ENCODE assay signal across 10 cellular contexts in the genomic region with DNA sequence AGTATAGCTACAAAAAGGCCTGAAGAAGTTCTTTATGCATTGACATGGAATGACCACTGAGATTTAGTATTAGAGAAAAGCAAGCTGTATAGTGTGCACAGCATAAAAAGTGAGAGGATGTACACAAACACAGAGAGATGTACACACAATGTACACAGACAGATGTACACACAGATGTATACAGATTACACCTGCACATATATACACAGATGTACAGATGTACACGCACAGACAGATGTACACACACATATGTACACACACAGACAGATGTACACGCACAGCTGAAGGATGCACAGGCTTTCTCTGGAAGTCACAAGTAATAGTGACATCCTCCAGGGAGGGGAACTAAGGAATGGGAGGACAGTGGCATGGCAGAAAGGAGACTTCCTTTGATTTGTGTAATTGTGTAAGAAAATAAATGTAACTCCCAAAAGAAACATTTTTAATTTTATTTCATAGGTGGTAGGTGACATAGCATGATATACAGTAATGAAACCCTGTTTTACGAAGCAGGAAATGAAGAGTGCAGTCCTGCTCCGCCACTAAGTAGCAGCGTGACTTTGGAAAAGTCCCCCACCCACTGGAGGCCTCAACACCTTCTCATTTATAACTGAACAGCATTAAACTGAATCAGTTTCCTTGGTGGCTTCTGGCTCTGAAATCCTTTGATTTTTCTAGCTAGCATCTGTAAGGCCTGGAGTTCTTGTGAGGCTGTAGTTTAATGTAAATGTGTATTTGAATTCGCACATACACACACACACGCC. TPM values are rescaled to one million over a fixed set of nuclear protein-coding genes. Genes with fewer than 3 reads are reported as not detected.
A peak's percentile ranks its signal among the peaks of the same experiment; 100 is the strongest.
DNase-seq lines count a peak whose midpoint lies in the region; ATAC-seq and TF ChIP-seq lines count a peak whose summit lies in the region.
"Had no signal": no experiment of that assay in that cellular context is flagged by ENCODE, and none has a peak within 500 bp of the region (broad histone marks: within the 10 kb centered on the region; RNA-seq: fewer than 3 reads in every experiment).

No MANE protein-coding gene starts in this region.

- H3K27me3 ChIP-seq in CD4-positive, alpha-beta memory T cell (ENCODE audit: insufficient read depth, low read length), result no peaks in the 10 kb centered on the region
- H3K27me3 ChIP-seq in OCI-LY3 (ENCODE audit: low read depth, low read length) (no peaks in the 10 kb centered on the region), foreskin keratinocyte (no peaks in the 10 kb centered on the region)

- peak overlapping the region; percentile 80 for H3K4me2 ChIP-seq in OCI-LY3 (ENCODE audit: low read length)

- H3K4me3 Mint-ChIP-seq in CD4-positive, alpha-beta memory T cell, result peak overlapping the region; percentile 68 to 88 (median 82)
- H3K4me3 Mint-ChIP-seq in activated naive CD4-positive, alpha-beta T cell treated with anti-CD3 and anti-CD28 coated beads, Interleukin-2, amount 50 U/mL, for 24 hours, result peak overlapping the region; percentile 88

- no peaks in the 10 kb centered on the region for H3K9me3 ChIP-seq in CD4-positive, alpha-beta memory T cell (ENCODE audit: control insufficient read depth in 1 of 2, low read length in 2 of 2)
- no peaks in the 10 kb centered on the region for H3K9me3 ChIP-seq in OCI-LY3 (ENCODE audit: insufficient read depth, low read length)

- H4K20me1 ChIP-seq in OCI-LY3 (ENCODE audit: insufficient read depth, low read length), result peaks cover 63% of the 10 kb centered on the region

- ATAC-seq in HG03457 (IDR thresholded peaks at IDR 0.05; ENCODE audit: unreplicated experiment) (no peak), foreskin keratinocyte (no peak)

- H3K4me3 ChIP-seq in CD4-positive, alpha-beta memory T cell (ENCODE audit: low read length in 2 of 2), result peak overlapping the region in 1 of 2 donors; percentile 39
- peak overlapping the region; percentile 65 for H3K4me3 ChIP-seq in OCI-LY3 (ENCODE audit: low read length)

- H3K4me1 ChIP-seq in CD4-positive, alpha-beta memory T cell (ENCODE audit: insufficient read depth, low read length), result peaks cover 93% of the 10 kb centered on the region
- H3K4me1 ChIP-seq in OCI-LY3 (ENCODE audit: low read length), result peaks cover 83% of the 10 kb centered on the region
- peaks cover 5% of the 10 kb centered on the region for H3K4me1 ChIP-seq in foreskin keratinocyte

- peaks cover 70 to 95% (median 83%) of the 10 kb centered on the region in 4 donors for H3K4me1 Mint-ChIP-seq in CD4-positive, alpha-beta memory T cell
- peaks cover 93% of the 10 kb centered on the region for H3K4me1 Mint-ChIP-seq in activated naive CD4-positive, alpha-beta T cell treated with anti-CD3 and anti-CD28 coated beads, Interleukin-2, amount 50 U/mL, for 24 hours

- H3K9ac ChIP-seq in OCI-LY3 (ENCODE audit: low read length), result peak overlapping the region; percentile 60

- H3K27ac ChIP-seq in CD4-positive, alpha-beta memory T cell (ENCODE audit: low read depth, low read length), result peak overlapping the region; percentile 80
- H3K27ac ChIP-seq in OCI-LY3 (ENCODE audit: low read length), result peak overlapping the region; percentile 87
- no peak overlapping the region for H3K27ac ChIP-seq in foreskin keratinocyte
- H3K27ac ChIP-seq: epithelial cell of prostate had no signal

- peaks cover 14 to 27% of the 10 kb centered on the region in 2 donors for H3K36me3 Mint-ChIP-seq in CD4-positive, alpha-beta memory T cell
- H3K36me3 Mint-ChIP-seq in activated naive CD4-positive, alpha-beta T cell treated with anti-CD3 and anti-CD28 coated beads, Interleukin-2, amount 50 U/mL, for 24 hours, result peaks cover 9% of the 10 kb centered on the region

- peak; percentile 10; the same call in 1 of the 2 replicates for TF ChIP-seq CTCF in OCI-LY3 (IDR thresholded peaks at IDR 0.05; ENCODE audit: low read depth, low read length)
- no peak for TF ChIP-seq CTCF in foreskin keratinocyte (conservative IDR thresholded peaks at IDR 0.05)

- no peak overlapping the region for H2AFZ ChIP-seq in OCI-LY3 (ENCODE audit: low read depth, low read length)

- intact Hi-C loops in CD4-positive, alpha-beta memory T cell (cut with micrococcal nuclease), result loop anchor here (1.0 to 5.0 kb wide), 4 partner anchors 13 to 126 kb away; no protein-coding TSS in a partner anchor

- no peaks in the 10 kb centered on the region for H3K36me3 ChIP-seq in CD4-positive, alpha-beta memory T cell (ENCODE audit: insufficient read depth, low read length)
- H3K36me3 ChIP-seq in OCI-LY3 (replicated peaks; ENCODE audit: low read depth, low read length), result peaks cover 29% of the 10 kb centered on the region

- no peaks in the 10 kb centered on the region for H3K9me3 Mint-ChIP-seq in CD4-positive, alpha-beta memory T cell
- H3K9me3 Mint-ChIP-seq in activated naive CD4-positive, alpha-beta T cell treated with anti-CD3 and anti-CD28 coated beads, Interleukin-2, amount 50 U/mL, for 24 hours, result no peaks in the 10 kb centered on the region

- POLR2A ChIA-PET in CD4-positive, alpha-beta memory T cell (lab: Charles Lee; ENCODE audit: partially characterized antibody), result interaction anchor here (1.0 to 8.8 kb wide), 7 partner anchors 9 to 128 kb away, joined by 3 to 109 read pairs (median 5); a partner anchor contains a TSS

- H3K27me3 Mint-ChIP-seq in CD4-positive, alpha-beta memory T cell, result no peaks in the 10 kb centered on the region
- H3K27me3 Mint-ChIP-seq in activated naive CD4-positive, alpha-beta T cell treated with anti-CD3 and anti-CD28 coated beads, Interleukin-2, amount 50 U/mL, for 24 hours, result no peaks in the 10 kb centered on the region

- CTCF ChIA-PET in CD4-positive, alpha-beta memory T cell (lab: Charles Lee; ENCODE audit: partially characterized antibody), result interaction anchor here (0.7 to 2.0 kb wide), 8 partner anchors 10 to 779 kb away, joined by 3 to 6 read pairs (median 3); no protein-coding TSS in a partner anchor

- H3K79me2 ChIP-seq in OCI-LY3 (ENCODE audit: low read length), result peaks cover 100% of the 10 kb centered on the region

- H3K27ac Mint-ChIP-seq in CD4-positive, alpha-beta memory T cell, result peak overlapping the region; percentile 97 to 99 (median 98)
- peak overlapping the region; percentile 100 for H3K27ac Mint-ChIP-seq in activated naive CD4-positive, alpha-beta T cell treated with anti-CD3 and anti-CD28 coated beads, Interleukin-2, amount 50 U/mL, for 24 hours

- DNase-seq in CD4-positive, alpha-beta memory T cell, result peak; percentile 31 to 88 (median 45)
- peak; percentile 48 for DNase-seq in stimulated activated CD4-positive, alpha-beta T cell treated with anti-CD3 and anti-CD28 coated beads, Interleukin-12 subunit alpha, Interleukin-12 subunit beta, amount 100 ng/mL, for 4 hours
- DNase-seq in dermis blood vessel endothelial cell (no peak), A172 (ENCODE audit: low spot score) (no peak), foreskin keratinocyte (no peak)
- DNase-seq: NCI-H446 had no signal

RNA-seq across cellular contexts. Expression of a gene that starts 14.1 kb away (rescaled TPM):
- total RNA-seq in CD4-positive, alpha-beta memory T cell, result 10 to 100 TPM; 64.9 to 71.6 TPM
- 10 to 100 TPM; 14.0 to 42.4 TPM for polyA plus RNA-seq in CD4-positive, alpha-beta memory T cell
- total RNA-seq in dermis blood vessel endothelial cell (4.8 and 8.8 TPM in 2 replicates), foreskin keratinocyte (under 0.01 TPM in 1 of 2 replicates, not detected in the other)
- 0.28 and 0.43 TPM in 2 replicates for total RNA-seq in A172 (2014; rRNA removed; shearing (Covaris generic))
- polyA plus RNA-seq in foreskin keratinocyte, result under 0.01 TPM in 1 of 2 replicates, not detected in the other

Comparison
In these comparisons a context has a peak if more than half of its experiments do, and no peak if none do; other contexts are left out.
1. DNase-seq: peak in CD4-positive, alpha-beta memory T cell (5 of 5) and stimulated activated CD4-positive, alpha-beta T cell treated with anti-CD3 and anti-CD28 coated beads, Interleukin-12 subunit alpha, Interleukin-12 subunit beta, amount 100 ng/mL, for 4 hours (single experiment); none in dermis blood vessel endothelial cell (single experiment), A172 (single experiment) and foreskin keratinocyte (0 of 2).